In the genomic region with DNA sequence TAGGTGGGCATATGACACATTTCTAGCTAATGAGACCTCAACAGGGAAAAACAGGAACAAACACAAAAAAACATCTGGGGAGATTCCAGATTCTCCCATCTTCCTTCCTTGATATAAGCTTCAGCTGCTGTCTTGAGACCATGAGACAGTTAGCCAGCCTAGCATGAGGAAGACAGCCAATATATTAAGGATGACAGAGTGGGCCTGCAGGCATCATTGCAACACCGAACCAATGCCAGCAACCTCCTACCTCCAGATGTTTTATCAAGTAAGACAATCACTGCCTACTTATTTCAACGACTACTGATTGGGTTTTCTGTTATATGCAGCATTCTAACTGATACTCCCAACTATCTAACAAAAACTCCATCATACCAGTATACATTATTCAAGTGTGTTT, we compare ENCODE assay signal across 1 cellular context.
TF ChIP-seq lines count a peak whose summit lies in the region.

No MANE protein-coding gene starts in this region.

TF ChIP-seq in A549, 52 proteins besides CTCF, POLR2A, EP300 and RAD21 (continued from another document):
- TF ChIP-seq MYC (IDR thresholded peaks at IDR 0.05; ENCODE audit: borderline replicate concordance, low read length) (no peak), POLR2AphosphoS2 (conservative IDR thresholded peaks at IDR 0.05; ENCODE audit: low read length) (no peak), ESRRA (IDR thresholded peaks at IDR 0.05; ENCODE audit: borderline replicate concordance, low read length) (no peak), NR3C1 (IDR thresholded peaks at IDR 0.05) (no peak), JUN (IDR thresholded peaks at IDR 0.05) (no peak)
